32 cellular contexts compared by ENCODE assay signal in genomic region chr1:116112388-116113140, GRCh38. TPM values are rescaled to one million over a fixed set of nuclear protein-coding genes. Genes with fewer than 3 reads are reported as not detected.
DNase-seq lines count a peak whose midpoint lies in the region; ATAC-seq, FAIRE-seq and TF ChIP-seq lines count a peak whose summit lies in the region.
"Had no signal": no experiment of that assay in that cellular context is flagged by ENCODE, and none has a peak within 500 bp of the region (broad histone marks: within the 10 kb centered on the region; RNA-seq: fewer than 3 reads in every experiment).

No MANE protein-coding gene starts in this region.

- no peaks in the 10 kb centered on the region for H3K9me3 Mint-ChIP-seq in natural killer cell
- H3K9me3 Mint-ChIP-seq: activated T-cell treated with anti-CD3 and anti-CD28 coated beads, Interleukin-2, amount 50 U/mL, for 72 hours; CD8-positive, alpha-beta memory T cell; HFFc6; nephron; stimulated activated naive B cell treated with anti-CD40 and anti-IgM and Interleukin-4, amounts not matched to agents 10 μg/mL and 1 μg/mL and 100 μg/mL, for 72 hours; T-cell had no signal

- TF ChIP-seq CTCF in C4-2B (conservative IDR thresholded peaks at IDR 0.05) (no peak), RWPE2 (IDR thresholded peaks at IDR 0.05; ENCODE audit: poor library complexity, severe bottlenecking) (no peak), keratinocyte (optimal IDR thresholded peaks at IDR 0.05 in 1 of 3, IDR thresholded peaks at IDR 0.05 in 1 of 3, conservative IDR thresholded peaks at IDR 0.05 in 1 of 3; ENCODE audit: extremely low read depth in 1 of 3, insufficient read depth in 2 of 3, low read length in 3 of 3) (no peak), natural killer cell (IDR thresholded peaks at IDR 0.05) (no peak), SK-N-SH (IDR thresholded peaks at IDR 0.05) (no peak)

- H3K9ac ChIP-seq in keratinocyte (ENCODE audit: control insufficient read depth, extremely low read depth, insufficient read depth, low read length), result no peak overlapping the region
- H3K9ac ChIP-seq in SK-N-SH, result no peak overlapping the region
- H3K9ac ChIP-seq: KMS-11 had no signal

- no peaks in the 10 kb centered on the region for H3K9me1 ChIP-seq in keratinocyte (ENCODE audit: control insufficient read depth, extremely low read depth, insufficient read depth, low read length)

- ATAC-seq in RWPE2 (ENCODE audit: low read depth), result no peak
- no peak for ATAC-seq in HG02973 (IDR thresholded peaks at IDR 0.05; ENCODE audit: unreplicated experiment)
- no peak for ATAC-seq in natural killer cell
- no peak for ATAC-seq in GM19397 (IDR thresholded peaks at IDR 0.05; ENCODE audit: unreplicated experiment)
- ATAC-seq: activated T-cell treated with anti-CD3 and anti-CD28 coated beads, Interleukin-2, amount 50 U/mL, for 72 hours; Panc1; stimulated activated naive B cell treated with anti-CD40 and anti-IgM and Interleukin-4, amounts not matched to agents 10 μg/mL and 1 μg/mL and 100 μg/mL, for 72 hours; T-cell had no signal

- DNase-seq in RWPE2 (ENCODE audit: low spot score) (no peak), keratinocyte (ENCODE audit: low read depth, low spot score) (no peak), renal cortical epithelial cell (ENCODE audit: low read depth) (peak; percentile 61), natural killer cell (no peak), SK-N-SH (no peak)
- DNase-seq: activated CD4-positive, alpha-beta T cell treated with anti-CD3 and anti-CD28 coated beads, Interleukin-2, amount 50 U/mL, for 48 hours; activated CD4-positive, CD25-positive, alpha-beta regulatory T cell treated with anti-CD3 and anti-CD28 coated beads, Interleukin-2, amount 50 U/mL, for 72 hours; activated T-cell treated with anti-CD3 and anti-CD28 coated beads, Interleukin-2, amount 50 U/mL, for 72 hours; CD8-positive, alpha-beta memory T cell; effector CD8-positive, alpha-beta T cell; EL; glutamatergic neuron; HFFc6; NCI-H2081; NCI-H2227 treated with DMSO at 0.1 percent for 48 hours; SJCRH30; stimulated activated naive B cell treated with anti-CD40 and anti-IgM and Interleukin-4, amounts not matched to agents 10 μg/mL and 1 μg/mL and 100 μg/mL, for 72 hours; substantia nigra; T-cell had no signal

- no peaks in the 10 kb centered on the region for H3K4me1 Mint-ChIP-seq in natural killer cell
- H3K4me1 Mint-ChIP-seq: CD8-positive, alpha-beta memory T cell; T-cell had no signal

- H3K9me3 ChIP-seq in RWPE2 (ENCODE audit: severe bottlenecking) (no peaks in the 10 kb centered on the region), keratinocyte (ENCODE audit: control insufficient read depth, low read depth, low read length) (no peaks in the 10 kb centered on the region), SK-N-SH (no peaks in the 10 kb centered on the region)
- H3K9me3 ChIP-seq: ascending aorta, SJCRH30 had no signal

- CTCF ChIA-PET in SK-N-SH (lab: Yijun Ruan, JAX), result interaction anchor here (1.9 to 3.5 kb wide), 2 partner anchors 27 to 373 kb away, joined by 5 to 17 read pairs; no protein-coding TSS in a partner anchor

- peaks cover 44% of the 10 kb centered on the region for H3K4me1 ChIP-seq in RWPE2 (ENCODE audit: insufficient read depth, poor library complexity, severe bottlenecking)
- peaks cover 49% of the 10 kb centered on the region for H3K4me1 ChIP-seq in keratinocyte (ENCODE audit: control insufficient read depth, extremely low read depth, insufficient read depth, low read length)
- H3K4me1 ChIP-seq in SK-N-SH (ENCODE audit: control insufficient read depth in 1 of 2, insufficient read depth in 2 of 2, low read depth in 1 of 2, low read length in 1 of 2), result peaks cover 6% of the 10 kb centered on the region in 2 experiments; a peak in 3 of 4 replicates
- H3K4me1 ChIP-seq: ascending aorta had no signal

- no peaks in the 10 kb centered on the region for H3K36me3 Mint-ChIP-seq in natural killer cell
- H3K36me3 Mint-ChIP-seq: CD8-positive, alpha-beta memory T cell; stimulated activated naive B cell treated with anti-CD40 and anti-IgM and Interleukin-4, amounts not matched to agents 10 μg/mL and 1 μg/mL and 100 μg/mL, for 72 hours; T-cell had no signal

- H3K27ac Mint-ChIP-seq in natural killer cell, result no peak overlapping the region
- H3K27ac Mint-ChIP-seq: activated T-cell treated with anti-CD3 and anti-CD28 coated beads, Interleukin-2, amount 50 U/mL, for 72 hours; HFFc6; stimulated activated naive B cell treated with anti-CD40 and anti-IgM and Interleukin-4, amounts not matched to agents 10 μg/mL and 1 μg/mL and 100 μg/mL, for 72 hours; T-cell had no signal

- H3K27me3 Mint-ChIP-seq in natural killer cell (ENCODE audit: low read depth in 2 of 2), result peaks cover 16 to 45% of the 10 kb centered on the region in 2 donors

- dilution Hi-C loops in keratinocyte (cut with MboI; ENCODE audit: extremely low pct_ligation_motif_present, low sequenced_read_pairs), result no loop called here

- H3K36me3 ChIP-seq in RWPE2 (ENCODE audit: low read depth) (no peaks in the 10 kb centered on the region), keratinocyte (ENCODE audit: control insufficient read depth in 2 of 2, extremely low read depth in 1 of 2, insufficient read depth in 2 of 2, low read length in 2 of 2) (no peaks in the 10 kb centered on the region), SK-N-SH (replicated peaks in 1 of 2; ENCODE audit: control insufficient read depth in 1 of 2, insufficient read depth in 2 of 2, low read length in 1 of 2) (no peaks in the 10 kb centered on the region)
- H3K36me3 ChIP-seq: ascending aorta, SJCRH30 had no signal

- no peak for FAIRE-seq in keratinocyte (lab: Jason Lieb, UNC)
- FAIRE-seq: H1, HTR-8/SVneo had no signal

- H3K4me3 ChIP-seq in RWPE2 (ENCODE audit: severe bottlenecking) (no peak overlapping the region), keratinocyte (ENCODE audit: control insufficient read depth in 2 of 3, extremely low read depth in 1 of 3, insufficient read depth in 2 of 3, low read depth in 1 of 3, low read length in 3 of 3) (no peak overlapping the region), SK-N-SH (ENCODE audit: low read depth in 2 of 2, low read length in 1 of 2) (no peak overlapping the region)
- H3K4me3 ChIP-seq: ascending aorta, coronary artery, lung, SJCRH30 had no signal

- no peaks in the 10 kb centered on the region for H3K79me2 ChIP-seq in keratinocyte (ENCODE audit: control insufficient read depth, insufficient read depth, low read length)
- H3K79me2 ChIP-seq in SK-N-SH (ENCODE audit: insufficient read depth), result no peaks in the 10 kb centered on the region

- WGBS in SK-N-SH (ENCODE audit: low lambda C conversion rate), result 31% methylated on average over 4 of the region's 4 CpGs

- no peak for TF ChIP-seq RAD21 in SK-N-SH (IDR thresholded peaks at IDR 0.05; ENCODE audit: low read length)

- peak overlapping the region; percentile 76 for H3K4me2 ChIP-seq in keratinocyte (ENCODE audit: control insufficient read depth, extremely low read depth, insufficient read depth, low read depth, low read length)
- H3K4me2 ChIP-seq in SK-N-SH, result no peak overlapping the region
- H3K4me2 ChIP-seq: KMS-11 had no signal

- no peak for TF ChIP-seq EP300 in SK-N-SH (IDR thresholded peaks at IDR 0.05; ENCODE audit: borderline replicate concordance in 1 of 2, low read depth in 1 of 2, low read length in 1 of 2)

- peak overlapping the region; percentile 35 for H2AFZ ChIP-seq in keratinocyte (ENCODE audit: control insufficient read depth, low read length)
- no peak overlapping the region for H2AFZ ChIP-seq in SK-N-SH (ENCODE audit: low read depth)

- H3K27ac ChIP-seq in C4-2B (peak overlapping the region; percentile 1; the same call in 1 of the 2 replicates), RWPE2 (ENCODE audit: poor library complexity, severe bottlenecking) (peak overlapping the region; percentile 89), keratinocyte (ENCODE audit: control insufficient read depth, insufficient read depth, low read length) (peak overlapping the region; percentile 73), SK-N-SH (ENCODE audit: low read depth in 2 of 2, low read length in 1 of 2) (no peak overlapping the region)
- H3K27ac ChIP-seq: ascending aorta, coronary artery, KMS-11, SJCRH30 had no signal

- H3K4me3 Mint-ChIP-seq in natural killer cell, result no peak overlapping the region
- H3K4me3 Mint-ChIP-seq: activated T-cell treated with anti-CD3 and anti-CD28 coated beads, Interleukin-2, amount 50 U/mL, for 72 hours; CD8-positive, alpha-beta memory T cell; HFFc6; stimulated activated naive B cell treated with anti-CD40 and anti-IgM and Interleukin-4, amounts not matched to agents 10 μg/mL and 1 μg/mL and 100 μg/mL, for 72 hours; T-cell had no signal

- intact Hi-C loops in natural killer cell (cut with micrococcal nuclease), result no loop called here

- H3F3A ChIP-seq in SK-N-SH (replicated peaks; ENCODE audit: insufficient read depth), result no peaks in the 10 kb centered on the region

- H4K20me1 ChIP-seq in keratinocyte (ENCODE audit: control insufficient read depth, extremely low read depth, insufficient read depth, low read length), result no peaks in the 10 kb centered on the region
- no peaks in the 10 kb centered on the region for H4K20me1 ChIP-seq in SK-N-SH (ENCODE audit: insufficient read depth)

- no peaks in the 10 kb centered on the region for H3K9me2 ChIP-seq in SK-N-SH

- POLR2A ChIA-PET in SK-N-SH (lab: Yijun Ruan, JAX), result no interaction called here

- no peaks in the 10 kb centered on the region for H3K27me3 ChIP-seq in RWPE2 (ENCODE audit: insufficient read depth, poor library complexity, severe bottlenecking)
- H3K27me3 ChIP-seq in keratinocyte (ENCODE audit: control insufficient read depth, extremely low read depth, insufficient read depth, low read length), result no peaks in the 10 kb centered on the region
- H3K27me3 ChIP-seq in SK-N-SH (ENCODE audit: insufficient read depth), result no peaks in the 10 kb centered on the region
- H3K27me3 ChIP-seq: ascending aorta, SJCRH30 had no signal

TF ChIP-seq in SK-N-SH, 30 proteins besides CTCF, POLR2A, EP300 and RAD21 (continues in another document):
- TF ChIP-seq RCOR1 (IDR thresholded peaks at IDR 0.05; ENCODE audit: low read length), result no peak

RNA-seq across cellular contexts. Expression of gene MAB21L3, which starts 1.4 kb away (rescaled TPM):
- polyA plus RNA-seq in keratinocyte (0.20 to 0.57 TPM (median 0.29 TPM) in 3 replicates), SK-N-SH (2012; rRNA removed) (not detected in 2 replicates)
- 0.61 TPM for polyA plus RNA-seq in keratinocyte (2011; ENCODE audit: low read depth)
- polyA plus RNA-seq in keratinocyte (2011; cell fraction: cytosol; rRNA removed), result 0.16 and 0.21 TPM in 2 replicates
- 1.3 and 1.6 TPM in 2 replicates for polyA plus RNA-seq in keratinocyte (2011; cell fraction: nucleus; rRNA removed)
- 0.22 and 0.83 TPM in 2 replicates for polyA plus RNA-seq in keratinocyte (2012; ENCODE audit: low replicate concordance)
- 0.16 to 3.2 TPM (median 2.0 TPM) in 3 replicates for polyA minus RNA-seq in keratinocyte
- polyA minus RNA-seq in keratinocyte (2011; cell fraction: cytosol; rRNA and poly(A)+ RNA removed), result not detected
- 2.1 and 6.1 TPM in 2 replicates for polyA minus RNA-seq in keratinocyte (2011; cell fraction: nucleus; rRNA and poly(A)+ RNA removed)
- total RNA-seq in renal cortical epithelial cell (6.9 and 11.1 TPM in 2 replicates), natural killer cell (not detected)
- polyA plus RNA-seq in SK-N-SH (2012; cell fraction: cytosol; rRNA removed), result not detected in 2 replicates
- not detected in 2 replicates for polyA plus RNA-seq in SK-N-SH (2012; cell fraction: nucleus; rRNA removed)
- total RNA-seq: ascending aorta; cardiac septum; CD8-positive, alpha-beta memory T cell; H1; skeletal muscle tissue; T-cell had no signal
- polyA plus RNA-seq: CD8-positive, alpha-beta memory T cell; H1 had no signal

Comparison
In these comparisons a context has a peak if more than half of its experiments do, and no peak if none do; other contexts are left out.
1. H3K27ac ChIP-seq: peak in C4-2B (single experiment), RWPE2 (single experiment) and keratinocyte (single experiment); none in SK-N-SH (0 of 2).